ENCODE assay signal across 13 cellular contexts in the genomic region with DNA sequence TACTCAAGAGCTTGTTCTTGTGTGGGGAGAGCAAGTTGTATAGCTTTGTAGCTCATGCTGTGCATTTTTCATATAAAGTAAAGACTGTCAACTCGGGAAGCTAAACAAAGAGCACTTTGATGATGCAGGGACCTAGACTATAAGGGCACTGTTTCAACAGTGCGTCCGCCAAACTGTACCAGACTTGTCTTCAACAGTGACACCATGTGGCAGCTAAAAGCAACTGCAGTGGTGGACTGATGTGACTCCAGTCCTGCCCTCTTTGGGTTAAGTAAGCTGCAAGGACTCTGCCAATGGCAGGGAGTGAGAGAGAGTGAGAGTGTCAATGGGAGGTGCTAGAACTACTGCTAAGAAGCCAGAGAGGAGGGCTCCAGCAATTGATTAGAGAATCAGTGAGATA. TPM values are rescaled to one million over a fixed set of nuclear protein-coding genes. Genes with fewer than 3 reads are reported as not detected.
DNase-seq lines count a peak whose midpoint lies in the region; ATAC-seq and TF ChIP-seq lines count a peak whose summit lies in the region.
"Had no signal": no experiment of that assay in that cellular context is flagged by ENCODE, and none has a peak within 500 bp of the region (broad histone marks: within the 10 kb centered on the region; RNA-seq: fewer than 3 reads in every experiment).

No MANE protein-coding gene starts in this region.

- no peak overlapping the region for H2BK15ac ChIP-seq in IMR-90 (ENCODE audit: low read depth, low read length)

- no peaks in the 10 kb centered on the region for H3K36me3 Mint-ChIP-seq in mesothelial cell of epicardium

- H4K20me1 ChIP-seq in IMR-90 (ENCODE audit: insufficient read depth, low read length), result no peaks in the 10 kb centered on the region

- CTCF ChIA-PET in IMR-90 (lab: Yijun Ruan, JAX), result no interaction called here

- H2AK5ac ChIP-seq in IMR-90 (ENCODE audit: low read depth, low read length), result no peak overlapping the region

- H3K4me3 ChIP-seq in IMR-90 (ENCODE audit: insufficient read depth, low read depth, low read length) (no peak overlapping the region), WERI-Rb-1 (ENCODE audit: low read depth, low read length) (no peak overlapping the region)
- H3K4me3 ChIP-seq: coronary artery, heart right ventricle had no signal

- H3K9me1 ChIP-seq in IMR-90 (ENCODE audit: insufficient read depth, low read length), result no peaks in the 10 kb centered on the region

- no CpG with 5 or more reads among the region's 3 CpGs for WGBS in IMR-90 (ENCODE audit: extremely low coverage in 2 of 2, insufficient read length in 1 of 2), 2 experiments

- in situ Hi-C loops in IMR-90 (cut with MboI; ENCODE audit: low sequenced_read_pairs), result no loop called here

- no peak overlapping the region for H3K27ac ChIP-seq in IMR-90 (ENCODE audit: insufficient read depth, low read length)
- H3K27ac ChIP-seq in WERI-Rb-1, result no peak overlapping the region
- H3K27ac ChIP-seq: coronary artery, heart right ventricle had no signal

- H4K91ac ChIP-seq in IMR-90 (ENCODE audit: insufficient read depth, low read depth, low read length), result no peak overlapping the region

- H3K4me1 ChIP-seq in IMR-90 (ENCODE audit: control insufficient read depth, insufficient read depth, low read length), result no peaks in the 10 kb centered on the region
- H3K4me1 ChIP-seq: heart right ventricle had no signal

- TF ChIP-seq RAD21 in IMR-90 (IDR thresholded peaks at IDR 0.05; ENCODE audit: low read length), result no peak

- no peaks in the 10 kb centered on the region for H3K27me3 Mint-ChIP-seq in mesothelial cell of epicardium (ENCODE audit: low read depth)

- H3K4me1 Mint-ChIP-seq in mesothelial cell of epicardium, result no peaks in the 10 kb centered on the region

- H3K9me3 ChIP-seq in IMR-90 (ENCODE audit: control insufficient read depth, insufficient read depth, low read length) (peaks cover 13% of the 10 kb centered on the region), WERI-Rb-1 (ENCODE audit: severe bottlenecking) (peaks cover 11% of the 10 kb centered on the region)

- no peak overlapping the region for H4K8ac ChIP-seq in IMR-90 (ENCODE audit: low read depth in 2 of 2, low read length in 2 of 2)

- H3K4ac ChIP-seq in IMR-90 (ENCODE audit: low read depth, low read length), result no peak overlapping the region

- no peak overlapping the region for H3K14ac ChIP-seq in IMR-90 (replicated peaks; ENCODE audit: low read depth, low read length)

- dilution Hi-C loops in IMR-90 (cut with HindIII; ENCODE audit: low sequenced_read_pairs, unreplicated experiment), result no loop called here

- H3K56ac ChIP-seq in IMR-90 (ENCODE audit: extremely low read depth, insufficient read depth, low read length), result no peak overlapping the region

- H3K4me2 ChIP-seq in IMR-90 (ENCODE audit: low read depth, low read length), result no peak overlapping the region

- no peaks in the 10 kb centered on the region for H3K27me3 ChIP-seq in IMR-90 (ENCODE audit: control insufficient read depth, insufficient read depth, low read length)
- peaks cover 29% of the 10 kb centered on the region for H3K27me3 ChIP-seq in WERI-Rb-1 (ENCODE audit: insufficient read depth, low read depth, severe bottlenecking)

- H3K36me3 ChIP-seq in IMR-90 (ENCODE audit: control insufficient read depth, insufficient read depth, low read length), result no peaks in the 10 kb centered on the region
- no peaks in the 10 kb centered on the region for H3K36me3 ChIP-seq in WERI-Rb-1
- H3K36me3 ChIP-seq: heart right ventricle had no signal

- DNase-seq in GM10266 (ENCODE audit: extremely low spot score) (no peak), IMR-90 (no peak), WERI-Rb-1 (no peak), mesothelial cell of epicardium (ENCODE audit: low spot score in 2 of 2, unreplicated experiment in 2 of 2) (no peak), activated gamma-delta T cell treated with Interleukin-2 at 50 U/mL for 16 hours (no peak)
- DNase-seq: heart right ventricle, NCI-H748 treated with DMSO at 0.1 percent for 48 hours had no signal

- no peak overlapping the region for H3K18ac ChIP-seq in IMR-90 (ENCODE audit: low read depth, low read length)

- H3K9me3 Mint-ChIP-seq in mesothelial cell of epicardium, result peaks cover 77% of the 10 kb centered on the region

- no peak overlapping the region for H2AK9ac ChIP-seq in IMR-90 (replicated peaks; ENCODE audit: low read depth, low read length, poor library complexity)

- H2BK120ac ChIP-seq in IMR-90 (ENCODE audit: low read depth, low read length), result no peak overlapping the region

- no peak overlapping the region for H4K5ac ChIP-seq in IMR-90 (ENCODE audit: low read depth, low read length)

- H2BK20ac ChIP-seq in IMR-90 (ENCODE audit: low read depth, low read length), result no peak overlapping the region

- H3K23ac ChIP-seq in IMR-90 (ENCODE audit: low read depth, low read length), result no peak overlapping the region

- no peaks in the 10 kb centered on the region for H3K79me1 ChIP-seq in IMR-90 (ENCODE audit: low read depth in 1 of 2, low read length in 2 of 2)

- H2BK5ac ChIP-seq in IMR-90 (ENCODE audit: low read depth, low read length, poor library complexity, severe bottlenecking), result no peak overlapping the region

- ATAC-seq in IMR-90 (ENCODE audit: low read depth) (no peak), HG03025 (IDR thresholded peaks at IDR 0.05; ENCODE audit: low FRiP score, unreplicated experiment) (no peak), HG02981 (IDR thresholded peaks at IDR 0.05; ENCODE audit: unreplicated experiment) (no peak)
- ATAC-seq: heart right ventricle, sciatic nerve had no signal

- POLR2A ChIA-PET in IMR-90 (lab: Charles Lee; ENCODE audit: unreplicated experiment), result no interaction called here

- no peak overlapping the region for H3K27ac Mint-ChIP-seq in mesothelial cell of epicardium
- H3K27ac Mint-ChIP-seq: activated T-helper 1 cell treated with anti-CD3 and anti-CD28 coated beads, Interleukin-12 subunit alpha, Interleukin-12 subunit beta, Interleukin-2, Interleukin-4 antibody, amounts not matched to agents 30 ng/mL and 10 ng/mL and 1 ng/mL, durations not matched to agents 14 hours and 24 hours and 36 hours had no signal

- intact Hi-C loops in IMR-90 (cut with micrococcal nuclease), result loop anchor here (10.0 kb wide), 1 partner anchor 486 kb away; no protein-coding TSS in a partner anchor

- no peak for TF ChIP-seq POLR2A in IMR-90 (IDR thresholded peaks at IDR 0.05; ENCODE audit: low read depth, low read length)

- H3K4me3 Mint-ChIP-seq in mesothelial cell of epicardium, result no peak overlapping the region
- H3K4me3 Mint-ChIP-seq: activated T-helper 1 cell treated with anti-CD3 and anti-CD28 coated beads, Interleukin-12 subunit alpha, Interleukin-12 subunit beta, Interleukin-2, Interleukin-4 antibody, amounts not matched to agents 30 ng/mL and 10 ng/mL and 1 ng/mL, durations not matched to agents 14 hours and 24 hours and 36 hours had no signal

- H3K9ac ChIP-seq in IMR-90 (ENCODE audit: low read depth, low read length), result no peak overlapping the region

- TF ChIP-seq CTCF in GM10266 (IDR thresholded peaks at IDR 0.05; ENCODE audit: control insufficient read depth, insufficient read depth, low read depth, missing control alignments) (peak; percentile 23), IMR-90 (conservative IDR thresholded peaks at IDR 0.05; ENCODE audit: low read depth, low read length) (0 out of 2 replicates have a peak, but pooled peaks have one; percentile 4), WERI-Rb-1 (IDR thresholded peaks at IDR 0.05; ENCODE audit: low read depth, low read length) (peak; percentile 64), mesothelial cell of epicardium (IDR thresholded peaks at IDR 0.05; ENCODE audit: unreplicated experiment) (peak; percentile 26)

- BruUV-seq in IMR-90 (replicated peaks; lab: Mats Ljungman, UMichigan), result no TSS peak

- no peak overlapping the region for H2AFZ ChIP-seq in IMR-90 (replicated peaks; ENCODE audit: low read length, poor library complexity)

TF ChIP-seq in IMR-90, 13 proteins besides CTCF, POLR2A, EP300 and RAD21:
- TF ChIP-seq, protein P1, sequence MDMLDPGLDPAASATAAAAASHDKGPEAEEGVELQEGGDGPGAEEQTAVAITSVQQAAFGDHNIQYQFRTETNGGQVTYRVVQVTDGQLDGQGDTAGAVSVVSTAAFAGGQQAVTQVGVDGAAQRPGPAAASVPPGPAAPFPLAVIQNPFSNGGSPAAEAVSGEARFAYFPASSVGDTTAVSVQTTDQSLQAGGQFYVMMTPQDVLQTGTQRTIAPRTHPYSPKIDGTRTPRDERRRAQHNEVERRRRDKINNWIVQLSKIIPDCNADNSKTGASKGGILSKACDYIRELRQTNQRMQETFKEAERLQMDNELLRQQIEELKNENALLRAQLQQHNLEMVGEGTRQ (IDR thresholded peaks at IDR 0.05; ENCODE audit: low read depth, low read length), result no peak
- TF ChIP-seq MXI1 (IDR thresholded peaks at IDR 0.05; ENCODE audit: borderline replicate concordance, low read depth, low read length) (no peak), FOS (IDR thresholded peaks at IDR 0.05; ENCODE audit: low read depth, low read length) (no peak), CHD1 (IDR thresholded peaks at IDR 0.05; ENCODE audit: low read depth, low read length) (no peak), RFX5 (IDR thresholded peaks at IDR 0.05; ENCODE audit: low read depth, low read length) (no peak), NFE2L2 (IDR thresholded peaks at IDR 0.05; ENCODE audit: low read depth, low read length) (no peak), MAZ (IDR thresholded peaks at IDR 0.05; ENCODE audit: borderline replicate concordance, low read depth, low read length) (no peak), RCOR1 (IDR thresholded peaks at IDR 0.05; ENCODE audit: insufficient replicate concordance, low read length) (no peak), ELK1 (IDR thresholded peaks at IDR 0.05; ENCODE audit: borderline replicate concordance, low read depth, low read length) (no peak), MAFK (IDR thresholded peaks at IDR 0.05; ENCODE audit: low read depth, low read length) (no peak), BHLHE40 (IDR thresholded peaks at IDR 0.05; ENCODE audit: low read depth, low read length) (no peak), CEBPB (IDR thresholded peaks at IDR 0.05; ENCODE audit: low read depth, low read length) (no peak), SMC3 (IDR thresholded peaks at IDR 0.05; ENCODE audit: low read depth, low read length) (no peak)

RNA-seq across cellular contexts. Expression of gene MC3R, which starts 48.1 kb away (rescaled TPM):
- total RNA-seq in IMR-90 (2012; rRNA removed) (not detected in 2 replicates), mesothelial cell of epicardium (not detected in 3 replicates)
- polyA plus RNA-seq in IMR-90 (2012; rRNA removed), result not detected in 2 replicates
- polyA plus RNA-seq in IMR-90 (2012; cell fraction: cytosol; rRNA removed), result not detected in 2 replicates
- polyA plus RNA-seq in IMR-90 (2012; cell fraction: nucleus; rRNA removed; ENCODE audit: low replicate concordance), result not detected in 2 replicates
- total RNA-seq: activated T-helper 1 cell treated with anti-CD3 and anti-CD28 coated beads, Interleukin-12 subunit alpha, Interleukin-12 subunit beta, Interleukin-2, Interleukin-4 antibody, amounts not matched to agents 30 ng/mL and 10 ng/mL and 1 ng/mL, durations not matched to agents 14 hours and 24 hours and 36 hours; heart right ventricle; mononuclear cell; sciatic nerve had no signal
- polyA plus RNA-seq: heart right ventricle had no signal

Comparison
In these comparisons a context has a peak if more than half of its experiments do, and no peak if none do; other contexts are left out.
1. CTCF ChIP-seq: peak in every context shown above with its lines; median percentile 64 in WERI-Rb-1; 26 in mesothelial cell of epicardium; 23 in GM10266; 4 in IMR-90.